In genomic region chr1:179079113-179079761, GRCh38 we compare ENCODE assay signal across 8 cellular contexts. TPM values are rescaled to one million over a fixed set of nuclear protein-coding genes. Genes with fewer than 3 reads are reported as not detected.
DNase-seq lines count a peak whose midpoint lies in the region; ATAC-seq and TF ChIP-seq lines count a peak whose summit lies in the region.

No MANE protein-coding gene starts in this region.

- DNase-seq in DMS53 treated with DMSO at 0.1 percent for 48 hours (lab: John Stamatoyannopoulos, UW; ENCODE audit: unreplicated experiment) = peak; percentile 74
- DNase-seq in NCI-H345 treated with DMSO at 0.1 percent for 48 hours (lab: John Stamatoyannopoulos, UW; ENCODE audit: unreplicated experiment) = peak; percentile 81
- DNase-seq in WERI-Rb-1 = peak; percentile 65
- DNase-seq in effector CD8-positive, alpha-beta T cell (lab: John Stamatoyannopoulos, UW) = peak; percentile 9
- peak; percentile 85 for DNase-seq in mesenchymal stem cell
- peak; percentile 47 for DNase-seq in stomach
- no peak for DNase-seq in HK-2 (ENCODE audit: unreplicated experiment)

- H2BK5ac ChIP-seq in mesenchymal stem cell (ENCODE audit: low read depth, low read length, poor library complexity, severe bottlenecking) = no peak overlapping the region

- H3K14ac ChIP-seq in mesenchymal stem cell (ENCODE audit: low read length in 2 of 2) = no peak overlapping the region

- no peak overlapping the region for H2AFZ ChIP-seq in mesenchymal stem cell (ENCODE audit: low read depth, low read length)

- peak overlapping the region; percentile 16 for H3K9ac ChIP-seq in mesenchymal stem cell (ENCODE audit: low read length)

- H3K36me3 ChIP-seq in WERI-Rb-1 = peaks cover 6% of the 10 kb centered on the region
- H3K36me3 ChIP-seq in mesenchymal stem cell (ENCODE audit: control insufficient read depth in 1 of 2, insufficient read depth in 2 of 2, low read depth in 1 of 2, low read length in 2 of 2) = peaks cover 2 to 3% of the 10 kb centered on the region in 2 experiments
- peaks cover 0 to 16% (median 5%) of the 10 kb centered on the region in 4 donors for H3K36me3 ChIP-seq in stomach

- no peak overlapping the region for H3K23ac ChIP-seq in mesenchymal stem cell (ENCODE audit: low read length in 2 of 2)

- no peak overlapping the region for H4K8ac ChIP-seq in mesenchymal stem cell (ENCODE audit: low read length)

- TF ChIP-seq CTCF in WERI-Rb-1 (IDR thresholded peaks at IDR 0.05; ENCODE audit: low read depth, low read length) (peak; percentile 72), stomach (IDR thresholded peaks at IDR 0.05) (peak in 5 of 7 experiments; percentile 50 to 71 (median 62))

- H3K9me3 ChIP-seq in WERI-Rb-1 (ENCODE audit: severe bottlenecking) (no peaks in the 10 kb centered on the region), mesenchymal stem cell (ENCODE audit: control insufficient read depth, low read length) (no peaks in the 10 kb centered on the region), stomach (no peaks in the 10 kb centered on the region)

- H3K4ac ChIP-seq in mesenchymal stem cell (ENCODE audit: low read depth in 1 of 2, low read length in 2 of 2) = no peak overlapping the region

- H2BK12ac ChIP-seq in mesenchymal stem cell (ENCODE audit: low read length in 2 of 2) = no peak overlapping the region

- no peak overlapping the region for H4K91ac ChIP-seq in mesenchymal stem cell (ENCODE audit: low read length)

- H2AK5ac ChIP-seq in mesenchymal stem cell (ENCODE audit: low read length, severe bottlenecking) = no peak overlapping the region

- H3K27ac ChIP-seq in WERI-Rb-1 (no peak overlapping the region), mesenchymal stem cell (ENCODE audit: low read length, poor library complexity, severe bottlenecking) (no peak overlapping the region), stomach (no peak overlapping the region)

- no peak for TF ChIP-seq POLR2A in stomach (IDR thresholded peaks at IDR 0.05)

- peaks cover 15% of the 10 kb centered on the region for H3K79me1 ChIP-seq in mesenchymal stem cell (replicated peaks; ENCODE audit: low read length, poor library complexity, severe bottlenecking)

- H3K27me3 ChIP-seq in WERI-Rb-1 (ENCODE audit: insufficient read depth, low read depth, severe bottlenecking) (no peaks in the 10 kb centered on the region), mesenchymal stem cell (ENCODE audit: control insufficient read depth in 1 of 2, insufficient read depth in 1 of 2, low read length in 2 of 2) (no peaks in the 10 kb centered on the region), stomach (no peaks in the 10 kb centered on the region)

- ATAC-seq in HG03097 (IDR thresholded peaks at IDR 0.05; ENCODE audit: low FRiP score, unreplicated experiment) = peak; percentile 24

- TF ChIP-seq EP300 in stomach (IDR thresholded peaks at IDR 0.05) = no peak

- intact Hi-C loops in stomach (cut with DNase I; ENCODE audit: low total_unique reads) = no loop called here

- 30% methylated on average over 8 of the region's 18 CpGs for WGBS in mesenchymal stem cell
- 49 to 54% (median 51%) methylated on average over 18 of the region's 18 CpGs for WGBS in stomach, 5 donors

- H3K4me3 ChIP-seq in WERI-Rb-1 (ENCODE audit: low read depth, low read length) (no peak overlapping the region), mesenchymal stem cell (ENCODE audit: insufficient read depth in 1 of 2, low read depth in 1 of 2, low read length in 2 of 2) (no peak overlapping the region), stomach (no peak overlapping the region)

- no peak overlapping the region for H2BK15ac ChIP-seq in mesenchymal stem cell (ENCODE audit: low read depth, poor library complexity, severe bottlenecking)

- H3K18ac ChIP-seq in mesenchymal stem cell (ENCODE audit: low read depth in 1 of 2, low read length in 2 of 2) = no peak overlapping the region

- H2BK120ac ChIP-seq in mesenchymal stem cell (ENCODE audit: low read depth, low read length) = no peak overlapping the region

- H3K4me1 ChIP-seq in mesenchymal stem cell (ENCODE audit: control insufficient read depth, insufficient read depth, low read depth, low read length) (peaks cover 10% of the 10 kb centered on the region), stomach (peaks cover 17 to 32% (median 25%) of the 10 kb centered on the region in 4 donors)

- no peak overlapping the region for H3K4me2 ChIP-seq in mesenchymal stem cell (ENCODE audit: low read length, poor library complexity, severe bottlenecking)

RNA-seq across cellular contexts. Expression of gene TOR3A, which starts 2.6 kb away (rescaled TPM):
- 15.8 TPM for polyA plus RNA-seq in mesenchymal stem cell (2013, experiment 1 of 2)
- polyA plus RNA-seq in mesenchymal stem cell (2013, experiment 2 of 2) = 15.6 TPM
- total RNA-seq in stomach = 100 to 1,000 TPM in 1 of 5 donors, 10 to 100 TPM in 3, 1 to 10 TPM in 1; 5.3 to 285 (median 32.1) TPM
- polyA plus RNA-seq in stomach = 10 to 100 TPM in 2 of 3 donors, 1 to 10 TPM in 1; 8.2 to 13.3 (median 10.6) TPM

RNA-seq across cellular contexts. Expression of gene FAM20B, which starts 53.5 kb away (rescaled TPM):
- polyA plus RNA-seq in mesenchymal stem cell (2013, experiment 1 of 2) = 19.5 TPM
- polyA plus RNA-seq in mesenchymal stem cell (2013, experiment 2 of 2) = 19.9 TPM
- total RNA-seq in stomach = 10 to 100 TPM; 17.4 to 43.3 (median 26.3) TPM
- 1 to 10 TPM; 8.1 to 9.2 (median 8.8) TPM for polyA plus RNA-seq in stomach
